ENCODE assay signal across 1 cellular context in the genomic region with DNA sequence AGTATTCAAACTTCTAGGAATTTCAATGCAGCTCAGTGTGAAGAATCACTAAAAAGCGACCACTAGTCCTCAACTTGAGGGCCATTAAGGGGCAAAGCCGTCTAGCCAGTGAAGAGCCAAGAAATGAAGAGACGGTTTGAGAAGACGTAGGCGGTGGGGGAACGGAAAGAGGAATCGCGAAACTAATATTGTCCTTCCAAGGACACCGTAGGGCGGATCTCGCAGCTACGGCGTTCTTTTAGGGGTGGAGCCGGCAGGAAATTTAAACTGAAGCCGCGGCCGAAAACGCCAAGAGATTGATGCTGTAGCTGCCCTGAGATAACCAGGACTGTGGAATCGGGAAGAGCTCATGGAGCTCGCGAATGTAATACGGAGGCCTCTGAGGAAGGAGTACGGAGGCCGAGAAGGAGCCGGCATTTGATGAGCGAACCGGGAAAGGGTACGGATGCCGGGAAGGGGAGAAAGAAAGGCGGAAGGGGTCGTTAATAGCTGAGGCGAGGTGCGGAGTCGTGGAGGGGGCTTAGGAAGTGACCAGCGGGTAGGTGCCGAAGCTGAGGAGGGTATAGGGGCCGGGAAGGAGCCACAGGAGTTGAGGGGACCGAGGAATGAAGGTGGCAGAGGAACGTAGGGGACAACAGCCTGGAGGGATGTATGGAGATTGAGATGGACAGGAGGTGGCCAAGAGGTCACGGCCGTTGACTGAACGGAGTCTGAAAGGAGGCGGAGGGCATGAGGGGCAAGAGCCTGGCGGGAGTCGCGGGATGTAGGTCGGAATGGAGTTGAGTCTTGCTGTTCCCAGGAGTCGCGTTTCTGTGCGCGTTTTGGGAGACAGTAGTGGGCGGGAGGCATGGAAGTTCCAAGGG.
TF ChIP-seq lines count a peak whose summit lies in the region.

A gene with protein sequence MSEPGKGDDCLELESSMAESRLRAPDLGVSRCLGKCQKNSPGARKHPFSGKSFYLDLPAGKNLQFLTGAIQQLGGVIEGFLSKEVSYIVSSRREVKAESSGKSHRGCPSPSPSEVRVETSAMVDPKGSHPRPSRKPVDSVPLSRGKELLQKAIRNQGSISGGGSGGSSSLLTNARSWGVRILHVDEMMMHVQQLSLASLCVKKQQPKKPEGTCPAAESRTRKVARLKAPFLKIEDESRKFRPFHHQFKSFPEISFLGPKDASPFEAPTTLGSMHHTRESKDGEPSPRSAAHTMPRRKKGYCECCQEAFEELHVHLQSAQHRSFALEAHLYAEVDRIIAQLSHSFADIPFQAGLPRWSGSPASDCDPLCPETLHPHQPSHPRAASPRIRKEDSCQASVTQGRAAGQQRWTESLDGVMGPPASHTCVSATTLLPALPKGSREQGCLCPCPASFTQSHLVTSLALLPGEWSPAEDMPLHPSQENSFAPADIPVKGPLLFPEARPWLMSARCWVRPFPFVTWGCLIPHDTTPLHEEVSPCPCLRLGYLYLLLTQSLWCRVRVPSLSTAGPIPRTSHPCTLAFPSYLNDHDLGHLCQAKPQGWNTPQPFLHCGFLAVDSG (plus strand): TSS at position 265 of the 863 bp plus-strand sequence. CDS start 156 bp downstream, at position 421.

TF ChIP-seq in HepG2, 621 proteins besides CTCF, POLR2A, EP300 and RAD21 (continued from another document and continues in another):
- TF ChIP-seq, protein P1, sequence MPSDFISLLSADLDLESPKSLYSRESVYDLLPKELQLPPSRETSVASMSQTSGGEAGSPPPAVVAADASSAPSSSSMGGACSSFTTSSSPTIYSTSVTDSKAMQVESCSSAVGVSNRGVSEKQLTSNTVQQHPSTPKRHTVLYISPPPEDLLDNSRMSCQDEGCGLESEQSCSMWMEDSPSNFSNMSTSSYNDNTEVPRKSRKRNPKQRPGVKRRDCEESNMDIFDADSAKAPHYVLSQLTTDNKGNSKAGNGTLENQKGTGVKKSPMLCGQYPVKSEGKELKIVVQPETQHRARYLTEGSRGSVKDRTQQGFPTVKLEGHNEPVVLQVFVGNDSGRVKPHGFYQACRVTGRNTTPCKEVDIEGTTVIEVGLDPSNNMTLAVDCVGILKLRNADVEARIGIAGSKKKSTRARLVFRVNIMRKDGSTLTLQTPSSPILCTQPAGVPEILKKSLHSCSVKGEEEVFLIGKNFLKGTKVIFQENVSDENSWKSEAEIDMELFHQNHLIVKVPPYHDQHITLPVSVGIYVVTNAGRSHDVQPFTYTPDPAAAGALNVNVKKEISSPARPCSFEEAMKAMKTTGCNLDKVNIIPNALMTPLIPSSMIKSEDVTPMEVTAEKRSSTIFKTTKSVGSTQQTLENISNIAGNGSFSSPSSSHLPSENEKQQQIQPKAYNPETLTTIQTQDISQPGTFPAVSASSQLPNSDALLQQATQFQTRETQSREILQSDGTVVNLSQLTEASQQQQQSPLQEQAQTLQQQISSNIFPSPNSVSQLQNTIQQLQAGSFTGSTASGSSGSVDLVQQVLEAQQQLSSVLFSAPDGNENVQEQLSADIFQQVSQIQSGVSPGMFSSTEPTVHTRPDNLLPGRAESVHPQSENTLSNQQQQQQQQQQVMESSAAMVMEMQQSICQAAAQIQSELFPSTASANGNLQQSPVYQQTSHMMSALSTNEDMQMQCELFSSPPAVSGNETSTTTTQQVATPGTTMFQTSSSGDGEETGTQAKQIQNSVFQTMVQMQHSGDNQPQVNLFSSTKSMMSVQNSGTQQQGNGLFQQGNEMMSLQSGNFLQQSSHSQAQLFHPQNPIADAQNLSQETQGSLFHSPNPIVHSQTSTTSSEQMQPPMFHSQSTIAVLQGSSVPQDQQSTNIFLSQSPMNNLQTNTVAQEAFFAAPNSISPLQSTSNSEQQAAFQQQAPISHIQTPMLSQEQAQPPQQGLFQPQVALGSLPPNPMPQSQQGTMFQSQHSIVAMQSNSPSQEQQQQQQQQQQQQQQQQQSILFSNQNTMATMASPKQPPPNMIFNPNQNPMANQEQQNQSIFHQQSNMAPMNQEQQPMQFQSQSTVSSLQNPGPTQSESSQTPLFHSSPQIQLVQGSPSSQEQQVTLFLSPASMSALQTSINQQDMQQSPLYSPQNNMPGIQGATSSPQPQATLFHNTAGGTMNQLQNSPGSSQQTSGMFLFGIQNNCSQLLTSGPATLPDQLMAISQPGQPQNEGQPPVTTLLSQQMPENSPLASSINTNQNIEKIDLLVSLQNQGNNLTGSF (CRISPR knock-in tag; IDR thresholded peaks at IDR 0.05) = no peak
- TF ChIP-seq, protein P2, sequence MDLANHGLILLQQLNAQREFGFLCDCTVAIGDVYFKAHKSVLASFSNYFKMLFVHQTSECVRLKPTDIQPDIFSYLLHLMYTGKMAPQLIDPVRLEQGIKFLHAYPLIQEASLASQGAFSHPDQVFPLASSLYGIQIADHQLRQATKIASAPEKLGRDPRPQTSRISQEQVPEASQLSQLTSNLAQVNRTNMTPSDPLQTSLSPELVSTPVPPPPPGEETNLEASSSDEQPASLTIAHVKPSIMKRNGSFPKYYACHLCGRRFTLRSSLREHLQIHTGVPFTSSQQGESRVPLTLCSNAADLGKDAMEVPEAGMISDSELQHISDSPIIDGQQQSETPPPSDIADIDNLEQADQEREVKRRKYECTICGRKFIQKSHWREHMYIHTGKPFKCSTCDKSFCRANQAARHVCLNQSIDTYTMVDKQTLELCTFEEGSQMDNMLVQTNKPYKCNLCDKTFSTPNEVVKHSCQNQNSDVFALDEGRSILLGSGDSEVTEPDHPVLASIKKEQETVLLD (CRISPR knock-in tag; IDR thresholded peaks at IDR 0.05; ENCODE audit: low read depth) = peak; percentile 71; the same call in 1 of the 2 replicates
- TF ChIP-seq, protein P3, sequence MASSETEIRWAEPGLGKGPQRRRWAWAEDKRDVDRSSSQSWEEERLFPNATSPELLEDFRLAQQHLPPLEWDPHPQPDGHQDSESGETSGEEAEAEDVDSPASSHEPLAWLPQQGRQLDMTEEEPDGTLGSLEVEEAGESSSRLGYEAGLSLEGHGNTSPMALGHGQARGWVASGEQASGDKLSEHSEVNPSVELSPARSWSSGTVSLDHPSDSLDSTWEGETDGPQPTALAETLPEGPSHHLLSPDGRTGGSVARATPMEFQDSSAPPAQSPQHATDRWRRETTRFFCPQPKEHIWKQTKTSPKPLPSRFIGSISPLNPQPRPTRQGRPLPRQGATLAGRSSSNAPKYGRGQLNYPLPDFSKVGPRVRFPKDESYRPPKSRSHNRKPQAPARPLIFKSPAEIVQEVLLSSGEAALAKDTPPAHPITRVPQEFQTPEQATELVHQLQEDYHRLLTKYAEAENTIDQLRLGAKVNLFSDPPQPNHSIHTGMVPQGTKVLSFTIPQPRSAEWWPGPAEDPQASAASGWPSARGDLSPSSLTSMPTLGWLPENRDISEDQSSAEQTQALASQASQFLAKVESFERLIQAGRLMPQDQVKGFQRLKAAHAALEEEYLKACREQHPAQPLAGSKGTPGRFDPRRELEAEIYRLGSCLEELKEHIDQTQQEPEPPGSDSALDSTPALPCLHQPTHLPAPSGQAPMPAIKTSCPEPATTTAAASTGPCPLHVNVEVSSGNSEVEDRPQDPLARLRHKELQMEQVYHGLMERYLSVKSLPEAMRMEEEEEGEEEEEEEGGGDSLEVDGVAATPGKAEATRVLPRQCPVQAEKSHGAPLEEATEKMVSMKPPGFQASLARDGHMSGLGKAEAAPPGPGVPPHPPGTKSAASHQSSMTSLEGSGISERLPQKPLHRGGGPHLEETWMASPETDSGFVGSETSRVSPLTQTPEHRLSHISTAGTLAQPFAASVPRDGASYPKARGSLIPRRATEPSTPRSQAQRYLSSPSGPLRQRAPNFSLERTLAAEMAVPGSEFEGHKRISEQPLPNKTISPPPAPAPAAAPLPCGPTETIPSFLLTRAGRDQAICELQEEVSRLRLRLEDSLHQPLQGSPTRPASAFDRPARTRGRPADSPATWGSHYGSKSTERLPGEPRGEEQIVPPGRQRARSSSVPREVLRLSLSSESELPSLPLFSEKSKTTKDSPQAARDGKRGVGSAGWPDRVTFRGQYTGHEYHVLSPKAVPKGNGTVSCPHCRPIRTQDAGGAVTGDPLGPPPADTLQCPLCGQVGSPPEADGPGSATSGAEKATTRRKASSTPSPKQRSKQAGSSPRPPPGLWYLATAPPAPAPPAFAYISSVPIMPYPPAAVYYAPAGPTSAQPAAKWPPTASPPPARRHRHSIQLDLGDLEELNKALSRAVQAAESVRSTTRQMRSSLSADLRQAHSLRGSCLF (CRISPR knock-in tag; IDR thresholded peaks at IDR 0.05; ENCODE audit: borderline replicate concordance) = no peak
- TF ChIP-seq SSRP1 (CRISPR knock-in tag; IDR thresholded peaks at IDR 0.05) = 0 out of 2 replicates have a peak, but pooled peaks have one; percentile 37
- TF ChIP-seq, protein P4, sequence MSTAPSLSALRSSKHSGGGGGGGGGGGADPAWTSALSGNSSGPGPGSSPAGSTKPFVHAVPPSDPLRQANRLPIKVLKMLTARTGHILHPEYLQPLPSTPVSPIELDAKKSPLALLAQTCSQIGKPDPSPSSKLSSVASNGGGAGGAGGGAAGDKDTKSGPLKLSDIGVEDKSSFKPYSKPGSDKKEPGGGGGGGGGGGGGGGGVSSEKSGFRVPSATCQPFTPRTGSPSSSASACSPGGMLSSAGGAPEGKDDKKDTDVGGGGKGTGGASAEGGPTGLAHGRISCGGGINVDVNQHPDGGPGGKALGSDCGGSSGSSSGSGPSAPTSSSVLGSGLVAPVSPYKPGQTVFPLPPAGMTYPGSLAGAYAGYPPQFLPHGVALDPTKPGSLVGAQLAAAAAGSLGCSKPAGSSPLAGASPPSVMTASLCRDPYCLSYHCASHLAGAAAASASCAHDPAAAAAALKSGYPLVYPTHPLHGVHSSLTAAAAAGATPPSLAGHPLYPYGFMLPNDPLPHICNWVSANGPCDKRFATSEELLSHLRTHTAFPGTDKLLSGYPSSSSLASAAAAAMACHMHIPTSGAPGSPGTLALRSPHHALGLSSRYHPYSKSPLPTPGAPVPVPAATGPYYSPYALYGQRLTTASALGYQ (CRISPR knock-in tag; IDR thresholded peaks at IDR 0.05) = peak; percentile 13; the same call in 1 of the 2 replicates
- TF ChIP-seq POLR2AphosphoS5 (IDR thresholded peaks at IDR 0.05; ENCODE audit: low read depth, low read length) = peak; percentile 91
- TF ChIP-seq XBP1 (CRISPR knock-in tag; IDR thresholded peaks at IDR 0.05) = no peak
- TF ChIP-seq REPIN1 (CRISPR knock-in tag; IDR thresholded peaks at IDR 0.05; ENCODE audit: borderline replicate concordance, low read depth) = peak; percentile 65; the same call in 1 of the 2 replicates
- TF ChIP-seq SALL1 (CRISPR knock-in tag; IDR thresholded peaks at IDR 0.05) = peak; percentile 85
- TF ChIP-seq ZNF33B (CRISPR knock-in tag; IDR thresholded peaks at IDR 0.05) = 0 out of 2 replicates have a peak, but pooled peaks have one; percentile 63
- no peak for TF ChIP-seq ZNF207 (IDR thresholded peaks at IDR 0.05; ENCODE audit: borderline replicate concordance)
- TF ChIP-seq FOSL1 (CRISPR knock-in tag; IDR thresholded peaks at IDR 0.05; ENCODE audit: borderline replicate concordance) = no peak
- peak; percentile 51; the same call in 1 of the 2 replicates for TF ChIP-seq ZBTB38 (CRISPR knock-in tag; IDR thresholded peaks at IDR 0.05)
- TF ChIP-seq MIER3 (CRISPR knock-in tag; IDR thresholded peaks at IDR 0.05; ENCODE audit: borderline replicate concordance) = 0 out of 2 replicates have a peak, but pooled peaks have one; percentile 35
- no peak for TF ChIP-seq ARNT (IDR thresholded peaks at IDR 0.05)
- TF ChIP-seq, protein P5, sequence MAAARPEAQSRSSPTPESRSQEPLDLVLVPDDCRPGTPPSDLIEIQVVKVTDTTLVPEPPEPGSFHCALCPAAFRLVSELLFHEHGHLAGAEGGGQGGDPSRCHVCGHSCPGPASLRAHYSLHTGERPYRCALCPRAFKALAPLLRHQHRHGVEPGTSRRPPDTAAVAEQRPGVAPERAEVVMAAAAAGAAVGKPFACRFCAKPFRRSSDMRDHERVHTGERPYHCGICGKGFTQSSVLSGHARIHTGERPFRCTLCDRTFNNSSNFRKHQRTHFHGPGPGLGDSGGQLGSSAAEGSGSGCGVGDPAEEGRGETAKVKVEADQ (CRISPR knock-in tag; IDR thresholded peaks at IDR 0.05; ENCODE audit: borderline replicate concordance) = peak; percentile 23; the same call in 1 of the 2 replicates
- 0 out of 2 replicates have a peak, but pooled peaks have one; percentile 33 for TF ChIP-seq ZNF546 (CRISPR knock-in tag; conservative IDR thresholded peaks at IDR 0.05)
- peak; percentile 74 for TF ChIP-seq ETV6 (CRISPR knock-in tag; conservative IDR thresholded peaks at IDR 0.05)
- peak; percentile 81 for TF ChIP-seq ZFY (CRISPR knock-in tag; IDR thresholded peaks at IDR 0.05)
- peak; percentile 66; the same call in 1 of the 2 replicates for TF ChIP-seq ELF4 (CRISPR knock-in tag; IDR thresholded peaks at IDR 0.05; ENCODE audit: borderline replicate concordance)
- TF ChIP-seq ZNF30 (CRISPR knock-in tag; IDR thresholded peaks at IDR 0.05) = peak; percentile 18; the same call in 1 of the 2 replicates
- peak; percentile 86; the same call in 1 of the 2 replicates for TF ChIP-seq ZNF317 (CRISPR knock-in tag; IDR thresholded peaks at IDR 0.05)
- no peak; the same call in 1 of the 2 replicates for TF ChIP-seq ATF7 (IDR thresholded peaks at IDR 0.05)
- TF ChIP-seq ATF7 (CRISPR knock-in tag; IDR thresholded peaks at IDR 0.05) = no peak
- TF ChIP-seq ZMYM4 (CRISPR knock-in tag; IDR thresholded peaks at IDR 0.05) = peak; percentile 91
- TF ChIP-seq ZNF205 (CRISPR knock-in tag; IDR thresholded peaks at IDR 0.05) = peak; percentile 83; the same call in 1 of the 2 replicates
- peak; percentile 33 for TF ChIP-seq TBL1XR1 (IDR thresholded peaks at IDR 0.05; ENCODE audit: borderline replicate concordance, low read length, partially characterized antibody)
- 0 out of 2 replicates have a peak, but pooled peaks have one; percentile 78 for TF ChIP-seq ZNF468 (CRISPR knock-in tag; IDR thresholded peaks at IDR 0.05)
- TF ChIP-seq ELF3 (CRISPR knock-in tag; IDR thresholded peaks at IDR 0.05) = peak; percentile 80
- TF ChIP-seq ATAD3A (CRISPR knock-in tag; IDR thresholded peaks at IDR 0.05) = no peak
- TF ChIP-seq, protein P6, sequence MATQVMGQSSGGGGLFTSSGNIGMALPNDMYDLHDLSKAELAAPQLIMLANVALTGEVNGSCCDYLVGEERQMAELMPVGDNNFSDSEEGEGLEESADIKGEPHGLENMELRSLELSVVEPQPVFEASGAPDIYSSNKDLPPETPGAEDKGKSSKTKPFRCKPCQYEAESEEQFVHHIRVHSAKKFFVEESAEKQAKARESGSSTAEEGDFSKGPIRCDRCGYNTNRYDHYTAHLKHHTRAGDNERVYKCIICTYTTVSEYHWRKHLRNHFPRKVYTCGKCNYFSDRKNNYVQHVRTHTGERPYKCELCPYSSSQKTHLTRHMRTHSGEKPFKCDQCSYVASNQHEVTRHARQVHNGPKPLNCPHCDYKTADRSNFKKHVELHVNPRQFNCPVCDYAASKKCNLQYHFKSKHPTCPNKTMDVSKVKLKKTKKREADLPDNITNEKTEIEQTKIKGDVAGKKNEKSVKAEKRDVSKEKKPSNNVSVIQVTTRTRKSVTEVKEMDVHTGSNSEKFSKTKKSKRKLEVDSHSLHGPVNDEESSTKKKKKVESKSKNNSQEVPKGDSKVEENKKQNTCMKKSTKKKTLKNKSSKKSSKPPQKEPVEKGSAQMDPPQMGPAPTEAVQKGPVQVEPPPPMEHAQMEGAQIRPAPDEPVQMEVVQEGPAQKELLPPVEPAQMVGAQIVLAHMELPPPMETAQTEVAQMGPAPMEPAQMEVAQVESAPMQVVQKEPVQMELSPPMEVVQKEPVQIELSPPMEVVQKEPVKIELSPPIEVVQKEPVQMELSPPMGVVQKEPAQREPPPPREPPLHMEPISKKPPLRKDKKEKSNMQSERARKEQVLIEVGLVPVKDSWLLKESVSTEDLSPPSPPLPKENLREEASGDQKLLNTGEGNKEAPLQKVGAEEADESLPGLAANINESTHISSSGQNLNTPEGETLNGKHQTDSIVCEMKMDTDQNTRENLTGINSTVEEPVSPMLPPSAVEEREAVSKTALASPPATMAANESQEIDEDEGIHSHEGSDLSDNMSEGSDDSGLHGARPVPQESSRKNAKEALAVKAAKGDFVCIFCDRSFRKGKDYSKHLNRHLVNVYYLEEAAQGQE (IDR thresholded peaks at IDR 0.05; ENCODE audit: borderline replicate concordance in 1 of 2, low read depth in 1 of 2, low read length in 2 of 2) = peak in 1 of 2 experiments; percentile 77; a peak in 2 of 4 replicates
- 0 out of 2 replicates have a peak, but pooled peaks have one; percentile 66 for TF ChIP-seq TBX2 (CRISPR knock-in tag; IDR thresholded peaks at IDR 0.05; ENCODE audit: borderline replicate concordance)
